ENCODE assay signal across 1 cellular context in the genomic region with DNA sequence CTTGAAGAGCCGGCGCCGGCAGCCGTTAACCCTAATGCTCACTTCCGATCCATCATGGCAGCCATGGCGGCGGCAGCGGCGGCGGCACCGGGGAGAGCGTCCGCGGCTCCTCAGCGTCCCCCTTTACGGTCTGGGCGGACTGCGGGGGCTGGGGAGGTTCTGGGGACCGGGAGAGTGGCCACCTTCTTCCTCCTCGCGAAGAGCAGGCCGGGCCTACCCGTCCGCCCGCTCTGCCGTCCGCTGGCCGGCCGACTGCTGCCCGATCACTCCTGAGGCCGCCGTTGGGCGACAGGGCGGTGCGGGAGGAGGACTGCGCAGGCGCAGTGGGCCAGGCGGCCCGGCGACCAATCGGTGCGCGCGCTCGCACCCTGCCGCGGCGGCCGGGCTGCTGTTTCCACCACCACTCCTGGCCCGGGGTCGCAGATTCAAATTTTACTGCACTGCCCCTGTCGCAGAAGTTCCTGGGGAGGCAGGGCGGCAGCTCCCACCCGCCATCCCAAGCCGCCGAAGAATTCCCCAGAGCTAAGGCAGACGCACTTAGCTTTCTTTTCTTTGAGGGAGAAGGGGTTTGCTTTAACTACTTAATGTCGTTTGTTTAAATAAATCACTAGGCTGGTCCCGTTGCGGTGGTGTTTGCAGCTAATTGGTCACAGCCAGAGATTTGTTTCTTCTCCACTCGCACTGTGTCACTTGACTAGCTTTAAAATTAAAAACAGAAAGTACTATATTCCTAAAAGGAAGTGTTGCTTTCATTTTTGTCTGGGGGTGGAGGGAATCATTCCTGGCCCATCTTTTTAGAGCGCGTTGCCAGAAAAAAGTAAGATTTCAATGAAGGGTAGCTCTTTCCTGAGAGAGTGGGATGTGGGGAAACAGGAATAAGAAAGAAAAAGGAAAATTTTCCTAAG.
A peak's percentile ranks its signal among the peaks of the same experiment; 100 is the strongest.
TF ChIP-seq lines count a peak whose summit lies in the region.

A gene (minus strand): TSS at position 290 of the 905 bp plus-strand sequence. CDS start 452 bp downstream, outside the sequence.

TF ChIP-seq in HepG2, 621 proteins besides CTCF, POLR2A, EP300 and RAD21 (continued from another document and continues in another):
- TF ChIP-seq, protein P1, sequence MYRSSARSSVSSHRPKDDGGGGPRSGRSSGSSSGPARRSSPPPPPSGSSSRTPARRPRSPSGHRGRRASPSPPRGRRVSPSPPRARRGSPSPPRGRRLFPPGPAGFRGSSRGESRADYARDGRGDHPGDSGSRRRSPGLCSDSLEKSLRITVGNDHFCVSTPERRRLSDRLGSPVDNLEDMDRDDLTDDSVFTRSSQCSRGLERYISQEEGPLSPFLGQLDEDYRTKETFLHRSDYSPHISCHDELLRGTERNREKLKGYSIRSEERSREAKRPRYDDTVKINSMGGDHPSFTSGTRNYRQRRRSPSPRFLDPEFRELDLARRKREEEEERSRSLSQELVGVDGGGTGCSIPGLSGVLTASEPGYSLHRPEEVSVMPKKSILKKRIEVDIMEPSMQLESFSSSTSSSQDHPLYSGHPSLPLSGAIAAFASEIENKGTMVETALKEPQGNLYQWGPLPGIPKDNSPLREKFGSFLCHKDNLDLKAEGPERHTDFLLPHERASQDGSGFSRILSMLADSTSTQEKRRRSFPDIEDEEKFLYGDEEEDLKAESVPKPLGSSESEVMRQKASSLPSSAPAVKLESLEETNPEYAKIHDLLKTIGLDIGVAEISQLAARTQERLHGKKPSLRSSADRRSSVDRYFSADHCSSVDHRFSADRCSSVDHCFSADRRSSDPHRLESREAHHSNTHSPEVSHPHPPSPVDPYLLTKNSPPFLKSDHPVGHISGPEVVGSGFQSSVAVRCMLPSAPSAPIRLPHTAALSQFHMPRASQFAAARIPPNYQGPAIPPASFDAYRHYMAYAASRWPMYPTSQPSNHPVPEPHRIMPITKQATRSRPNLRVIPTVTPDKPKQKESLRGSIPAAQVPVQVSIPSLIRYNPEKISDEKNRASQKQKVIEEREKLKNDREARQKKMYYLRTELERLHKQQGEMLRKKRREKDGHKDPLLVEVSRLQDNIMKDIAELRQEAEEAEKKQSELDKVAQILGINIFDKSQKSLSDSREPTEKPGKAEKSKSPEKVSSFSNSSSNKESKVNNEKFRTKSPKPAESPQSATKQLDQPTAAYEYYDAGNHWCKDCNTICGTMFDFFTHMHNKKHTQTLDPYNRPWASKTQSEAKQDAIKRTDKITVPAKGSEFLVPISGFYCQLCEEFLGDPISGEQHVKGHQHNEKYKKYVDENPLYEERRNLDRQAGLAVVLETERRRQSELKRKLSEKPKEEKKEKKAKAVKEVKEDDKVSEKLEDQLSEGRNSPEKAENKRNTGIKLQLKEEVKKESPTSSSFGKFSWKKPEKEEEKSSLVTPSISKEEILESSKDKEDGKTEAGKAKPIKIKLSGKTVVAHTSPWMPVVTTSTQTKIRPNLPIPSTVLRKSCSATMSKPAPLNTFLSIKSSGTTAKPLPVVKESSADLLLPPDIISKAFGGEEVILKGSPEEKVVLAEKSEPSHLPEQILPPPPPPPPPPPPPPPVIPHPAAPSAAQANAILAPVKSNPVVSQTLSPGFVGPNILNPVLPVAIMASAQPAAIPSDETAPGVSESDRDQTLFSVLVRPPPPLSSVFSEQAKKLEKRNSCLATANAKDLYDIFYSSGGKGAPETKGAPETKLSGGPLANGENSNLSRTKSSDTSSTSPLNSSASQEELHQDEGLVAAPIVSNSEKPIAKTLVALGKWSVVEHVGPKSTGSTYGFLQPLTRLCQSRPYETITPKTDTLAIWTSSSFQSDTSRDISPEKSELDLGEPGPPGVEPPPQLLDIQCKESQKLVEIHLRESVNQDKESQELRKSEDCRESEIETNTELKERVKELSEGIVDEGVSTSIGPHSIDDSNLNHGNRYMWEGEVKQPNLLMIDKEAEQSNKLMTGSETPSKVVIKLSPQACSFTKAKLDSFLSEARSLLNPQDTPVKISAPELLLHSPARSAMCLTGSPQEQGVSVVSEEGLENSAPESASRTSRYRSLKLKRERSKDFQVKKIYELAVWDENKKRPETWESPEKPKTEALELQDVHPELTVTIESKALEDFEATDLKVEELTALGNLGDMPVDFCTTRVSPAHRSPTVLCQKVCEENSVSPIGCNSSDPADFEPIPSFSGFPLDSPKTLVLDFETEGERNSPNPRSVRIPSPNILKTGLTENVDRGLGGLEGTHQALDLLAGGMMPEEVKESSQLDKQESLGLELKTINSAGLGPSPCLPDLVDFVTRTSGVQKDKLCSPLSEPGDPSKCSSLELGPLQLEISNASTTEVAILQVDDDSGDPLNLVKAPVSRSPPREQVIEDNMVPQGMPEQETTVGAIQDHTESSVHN (CRISPR knock-in tag; IDR thresholded peaks at IDR 0.05): no peak
- peak; percentile 27; the same call in 1 of the 2 replicates for TF ChIP-seq MEF2D (CRISPR knock-in tag; IDR thresholded peaks at IDR 0.05)
- TF ChIP-seq ZNF552 (CRISPR knock-in tag; IDR thresholded peaks at IDR 0.05; ENCODE audit: borderline replicate concordance): no peak
- TF ChIP-seq, protein P2, sequence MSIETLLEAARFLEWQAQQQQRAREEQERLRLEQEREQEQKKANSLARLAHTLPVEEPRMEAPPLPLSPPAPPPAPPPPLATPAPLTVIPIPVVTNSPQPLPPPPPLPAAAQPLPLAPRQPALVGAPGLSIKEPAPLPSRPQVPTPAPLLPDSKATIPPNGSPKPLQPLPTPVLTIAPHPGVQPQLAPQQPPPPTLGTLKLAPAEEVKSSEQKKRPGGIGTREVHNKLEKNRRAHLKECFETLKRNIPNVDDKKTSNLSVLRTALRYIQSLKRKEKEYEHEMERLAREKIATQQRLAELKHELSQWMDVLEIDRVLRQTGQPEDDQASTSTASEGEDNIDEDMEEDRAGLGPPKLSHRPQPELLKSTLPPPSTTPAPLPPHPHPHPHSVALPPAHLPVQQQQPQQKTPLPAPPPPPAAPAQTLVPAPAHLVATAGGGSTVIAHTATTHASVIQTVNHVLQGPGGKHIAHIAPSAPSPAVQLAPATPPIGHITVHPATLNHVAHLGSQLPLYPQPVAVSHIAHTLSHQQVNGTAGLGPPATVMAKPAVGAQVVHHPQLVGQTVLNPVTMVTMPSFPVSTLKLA (IDR thresholded peaks at IDR 0.05): no peak
- no peak for TF ChIP-seq HDAC6 (IDR thresholded peaks at IDR 0.05; ENCODE audit: low read depth, low read length)
- peak; percentile 41; the same call in 1 of the 2 replicates for TF ChIP-seq ZNF274 (CRISPR knock-in tag; IDR thresholded peaks at IDR 0.05)
- TF ChIP-seq RXRB (CRISPR knock-in tag; IDR thresholded peaks at IDR 0.05; ENCODE audit: borderline replicate concordance): no peak
- TF ChIP-seq HDAC1 (CRISPR knock-in tag; IDR thresholded peaks at IDR 0.05): peak; percentile 34; the same call in 1 of the 2 replicates
- TF ChIP-seq, protein P3, sequence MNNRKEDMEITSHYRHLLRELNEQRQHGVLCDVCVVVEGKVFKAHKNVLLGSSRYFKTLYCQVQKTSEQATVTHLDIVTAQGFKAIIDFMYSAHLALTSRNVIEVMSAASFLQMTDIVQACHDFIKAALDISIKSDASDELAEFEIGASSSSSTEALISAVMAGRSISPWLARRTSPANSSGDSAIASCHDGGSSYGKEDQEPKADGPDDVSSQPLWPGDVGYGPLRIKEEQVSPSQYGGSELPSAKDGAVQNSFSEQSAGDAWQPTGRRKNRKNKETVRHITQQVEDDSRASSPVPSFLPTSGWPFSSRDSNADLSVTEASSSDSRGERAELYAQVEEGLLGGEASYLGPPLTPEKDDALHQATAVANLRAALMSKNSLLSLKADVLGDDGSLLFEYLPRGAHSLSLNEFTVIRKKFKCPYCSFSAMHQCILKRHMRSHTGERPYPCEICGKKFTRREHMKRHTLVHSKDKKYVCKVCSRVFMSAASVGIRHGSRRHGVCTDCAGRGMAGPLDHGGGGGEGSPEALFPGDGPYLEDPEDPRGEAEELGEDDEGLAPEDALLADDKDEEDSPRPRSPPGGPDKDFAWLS (CRISPR knock-in tag; IDR thresholded peaks at IDR 0.05; ENCODE audit: borderline replicate concordance): no peak
- no peak for TF ChIP-seq ZNF569 (CRISPR knock-in tag; IDR thresholded peaks at IDR 0.05; ENCODE audit: borderline replicate concordance)
- TF ChIP-seq MED1 (CRISPR knock-in tag; IDR thresholded peaks at IDR 0.05): peak; percentile 46
- TF ChIP-seq JDP2 (CRISPR knock-in tag; IDR thresholded peaks at IDR 0.05; ENCODE audit: borderline replicate concordance): no peak
- no peak for TF ChIP-seq MZF1 (CRISPR knock-in tag; IDR thresholded peaks at IDR 0.05; ENCODE audit: borderline replicate concordance)
- no peak for TF ChIP-seq PAF1 (CRISPR knock-in tag; IDR thresholded peaks at IDR 0.05)
- TF ChIP-seq RELA (CRISPR knock-in tag; IDR thresholded peaks at IDR 0.05): no peak
- TF ChIP-seq KAT7 (CRISPR knock-in tag; IDR thresholded peaks at IDR 0.05; ENCODE audit: borderline replicate concordance): peak; percentile 96
- TF ChIP-seq NCOA5 (CRISPR knock-in tag; IDR thresholded peaks at IDR 0.05): no peak
- peak; percentile 98 for TF ChIP-seq RBFOX2 (IDR thresholded peaks at IDR 0.05; ENCODE audit: low read depth, low read length)
- no peak for TF ChIP-seq NR2C2 (CRISPR knock-in tag; IDR thresholded peaks at IDR 0.05; ENCODE audit: borderline replicate concordance)
- TF ChIP-seq ZNF230 (CRISPR knock-in tag; IDR thresholded peaks at IDR 0.05): no peak
- TF ChIP-seq ATRX (CRISPR knock-in tag; IDR thresholded peaks at IDR 0.05; ENCODE audit: borderline replicate concordance): no peak
- TF ChIP-seq ZNF629 (CRISPR knock-in tag; conservative IDR thresholded peaks at IDR 0.05): 0 out of 2 replicates have a peak, but pooled peaks have one; percentile 26
- no peak for TF ChIP-seq ATF7 (IDR thresholded peaks at IDR 0.05)
- TF ChIP-seq ATF7 (CRISPR knock-in tag; IDR thresholded peaks at IDR 0.05): no peak
- TF ChIP-seq FOSL1 (CRISPR knock-in tag; IDR thresholded peaks at IDR 0.05; ENCODE audit: borderline replicate concordance): no peak
- no peak for TF ChIP-seq ZNF589 (CRISPR knock-in tag; conservative IDR thresholded peaks at IDR 0.05)
- no peak for TF ChIP-seq RAD51 (IDR thresholded peaks at IDR 0.05; ENCODE audit: borderline replicate concordance)
- TF ChIP-seq, protein P4, sequence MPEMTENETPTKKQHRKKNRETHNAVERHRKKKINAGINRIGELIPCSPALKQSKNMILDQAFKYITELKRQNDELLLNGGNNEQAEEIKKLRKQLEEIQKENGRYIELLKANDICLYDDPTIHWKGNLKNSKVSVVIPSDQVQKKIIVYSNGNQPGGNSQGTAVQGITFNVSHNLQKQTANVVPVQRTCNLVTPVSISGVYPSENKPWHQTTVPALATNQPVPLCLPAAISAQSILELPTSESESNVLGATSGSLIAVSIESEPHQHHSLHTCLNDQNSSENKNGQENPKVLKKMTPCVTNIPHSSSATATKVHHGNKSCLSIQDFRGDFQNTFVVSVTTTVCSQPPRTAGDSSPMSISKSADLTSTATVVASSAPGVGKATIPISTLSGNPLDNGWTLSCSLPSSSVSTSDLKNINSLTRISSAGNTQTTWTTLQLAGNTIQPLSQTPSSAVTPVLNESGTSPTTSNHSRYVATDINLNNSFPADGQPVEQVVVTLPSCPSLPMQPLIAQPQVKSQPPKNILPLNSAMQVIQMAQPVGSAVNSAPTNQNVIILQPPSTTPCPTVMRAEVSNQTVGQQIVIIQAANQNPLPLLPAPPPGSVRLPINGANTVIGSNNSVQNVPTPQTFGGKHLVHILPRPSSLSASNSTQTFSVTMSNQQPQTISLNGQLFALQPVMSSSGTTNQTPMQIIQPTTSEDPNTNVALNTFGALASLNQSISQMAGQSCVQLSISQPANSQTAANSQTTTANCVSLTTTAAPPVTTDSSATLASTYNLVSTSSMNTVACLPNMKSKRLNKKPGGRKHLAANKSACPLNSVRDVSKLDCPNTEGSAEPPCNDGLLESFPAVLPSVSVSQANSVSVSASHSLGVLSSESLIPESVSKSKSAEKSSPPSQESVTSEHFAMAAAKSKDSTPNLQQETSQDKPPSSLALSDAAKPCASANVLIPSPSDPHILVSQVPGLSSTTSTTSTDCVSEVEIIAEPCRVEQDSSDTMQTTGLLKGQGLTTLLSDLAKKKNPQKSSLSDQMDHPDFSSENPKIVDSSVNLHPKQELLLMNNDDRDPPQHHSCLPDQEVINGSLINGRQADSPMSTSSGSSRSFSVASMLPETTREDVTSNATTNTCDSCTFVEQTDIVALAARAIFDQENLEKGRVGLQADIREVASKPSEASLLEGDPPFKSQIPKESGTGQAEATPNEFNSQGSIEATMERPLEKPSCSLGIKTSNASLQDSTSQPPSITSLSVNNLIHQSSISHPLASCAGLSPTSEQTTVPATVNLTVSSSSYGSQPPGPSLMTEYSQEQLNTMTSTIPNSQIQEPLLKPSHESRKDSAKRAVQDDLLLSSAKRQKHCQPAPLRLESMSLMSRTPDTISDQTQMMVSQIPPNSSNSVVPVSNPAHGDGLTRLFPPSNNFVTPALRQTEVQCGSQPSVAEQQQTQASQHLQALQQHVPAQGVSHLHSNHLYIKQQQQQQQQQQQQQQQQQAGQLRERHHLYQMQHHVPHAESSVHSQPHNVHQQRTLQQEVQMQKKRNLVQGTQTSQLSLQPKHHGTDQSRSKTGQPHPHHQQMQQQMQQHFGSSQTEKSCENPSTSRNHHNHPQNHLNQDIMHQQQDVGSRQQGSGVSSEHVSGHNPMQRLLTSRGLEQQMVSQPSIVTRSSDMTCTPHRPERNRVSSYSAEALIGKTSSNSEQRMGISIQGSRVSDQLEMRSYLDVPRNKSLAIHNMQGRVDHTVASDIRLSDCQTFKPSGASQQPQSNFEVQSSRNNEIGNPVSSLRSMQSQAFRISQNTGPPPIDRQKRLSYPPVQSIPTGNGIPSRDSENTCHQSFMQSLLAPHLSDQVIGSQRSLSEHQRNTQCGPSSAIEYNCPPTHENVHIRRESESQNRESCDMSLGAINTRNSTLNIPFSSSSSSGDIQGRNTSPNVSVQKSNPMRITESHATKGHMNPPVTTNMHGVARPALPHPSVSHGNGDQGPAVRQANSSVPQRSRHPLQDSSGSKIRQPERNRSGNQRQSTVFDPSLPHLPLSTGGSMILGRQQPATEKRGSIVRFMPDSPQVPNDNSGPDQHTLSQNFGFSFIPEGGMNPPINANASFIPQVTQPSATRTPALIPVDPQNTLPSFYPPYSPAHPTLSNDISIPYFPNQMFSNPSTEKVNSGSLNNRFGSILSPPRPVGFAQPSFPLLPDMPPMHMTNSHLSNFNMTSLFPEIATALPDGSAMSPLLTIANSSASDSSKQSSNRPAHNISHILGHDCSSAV (CRISPR knock-in tag; IDR thresholded peaks at IDR 0.05; ENCODE audit: borderline replicate concordance): no peak
- no peak for TF ChIP-seq ISL2 (CRISPR knock-in tag; IDR thresholded peaks at IDR 0.05)
- TF ChIP-seq MTF2 (CRISPR knock-in tag; IDR thresholded peaks at IDR 0.05; ENCODE audit: borderline replicate concordance): 0 out of 2 replicates have a peak, but pooled peaks have one; percentile 57
- 0 out of 2 replicates have a peak, but pooled peaks have one; percentile 43 for TF ChIP-seq ZNF431 (CRISPR knock-in tag; IDR thresholded peaks at IDR 0.05; ENCODE audit: borderline replicate concordance, low read depth)
- TF ChIP-seq ZNF883 (CRISPR knock-in tag; IDR thresholded peaks at IDR 0.05; ENCODE audit: not compliant biosample characterization): peak; percentile 90
- TF ChIP-seq SP5 (CRISPR knock-in tag; IDR thresholded peaks at IDR 0.05; ENCODE audit: borderline replicate concordance, low read depth): no peak
- TF ChIP-seq MEIS2 (CRISPR knock-in tag; IDR thresholded peaks at IDR 0.05): peak; percentile 77; the same call in 1 of the 2 replicates
- TF ChIP-seq ZNF3 (CRISPR knock-in tag; IDR thresholded peaks at IDR 0.05): no peak
- TF ChIP-seq ZNF224 (CRISPR knock-in tag; IDR thresholded peaks at IDR 0.05): 0 out of 2 replicates have a peak, but pooled peaks have one; percentile 56
